ENCODE assay signal across 16 cellular contexts in the genomic region with DNA sequence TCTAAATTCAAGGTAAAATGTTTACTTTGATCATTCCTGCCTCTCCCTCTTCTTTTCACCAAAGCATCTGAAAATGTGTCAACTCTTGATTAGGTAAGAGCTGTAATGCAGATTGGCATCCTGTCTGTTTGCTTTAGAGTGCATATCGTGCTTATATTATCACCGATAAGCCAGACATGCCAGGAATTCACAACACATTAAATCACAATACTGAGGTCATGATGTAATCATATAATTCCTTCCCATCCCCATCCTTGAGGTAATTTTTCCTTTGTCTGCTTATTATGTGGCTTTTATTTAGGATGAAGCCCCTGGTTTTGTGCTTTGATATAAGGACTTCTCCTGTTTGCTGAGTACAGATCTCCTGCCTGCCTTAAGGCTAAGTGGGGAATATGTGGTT. TPM values are rescaled to one million over a fixed set of nuclear protein-coding genes. Genes with fewer than 3 reads are reported as not detected.
A peak's percentile ranks its signal among the peaks of the same experiment; 100 is the strongest.
DNase-seq lines count a peak whose midpoint lies in the region; ATAC-seq and TF ChIP-seq lines count a peak whose summit lies in the region.
"Had no signal": no experiment of that assay in that cellular context is flagged by ENCODE, and none has a peak within 500 bp of the region (broad histone marks: within the 10 kb centered on the region; RNA-seq: fewer than 3 reads in every experiment).

No MANE protein-coding gene starts in this region.

- peak overlapping the region; percentile 31 for H3K4me3 Mint-ChIP-seq in HFFc6
- H3K4me3 Mint-ChIP-seq: activated CD8-positive, alpha-beta memory T cell treated with anti-CD3 and anti-CD28 coated beads, Interleukin-2, amount 10 ng/mL, durations not matched to agents 7 days and 5 days; activated naive CD8-positive, alpha-beta T cell treated with anti-CD3 and anti-CD28 coated beads for 36 hours had no signal

- H3K4me1 ChIP-seq in ACC112 (ENCODE audit: control insufficient read depth, insufficient read depth, low read length, unreplicated experiment) (peaks cover 52% of the 10 kb centered on the region), adipocyte (ENCODE audit: control insufficient read depth, insufficient read depth, low read length) (peaks cover 27% of the 10 kb centered on the region)
- H3K4me1 ChIP-seq: pancreas had no signal

- peaks cover 69% of the 10 kb centered on the region for H3K4me1 Mint-ChIP-seq in HFFc6 (ENCODE audit: low read depth)

- peaks cover 50% of the 10 kb centered on the region for H3K36me3 ChIP-seq in ACC112 (ENCODE audit: insufficient read depth, low read length)
- H3K36me3 ChIP-seq in adipocyte (ENCODE audit: control insufficient read depth, insufficient read depth, low read length, severe bottlenecking), result peaks cover 74% of the 10 kb centered on the region

- no peak overlapping the region for H3K9ac ChIP-seq in adipocyte (ENCODE audit: low read length)

- DNase-seq in HFFc6 (peak; percentile 44), adipocyte (ENCODE audit: low read depth) (peak; percentile 34), iris pigment epithelial cell (ENCODE audit: low read depth) (peak; percentile 94), NCI-H345 treated with DMSO at 0.1 percent for 48 hours (lab: John Stamatoyannopoulos, UW; ENCODE audit: unreplicated experiment) (no peak), SIG-M5 treated with dmso at 0.1 percent for 504 hours (lab: John Stamatoyannopoulos, UW; ENCODE audit: unreplicated experiment) (no peak), NCI-H526 (lab: John Stamatoyannopoulos, UW) (no peak)
- DNase-seq: activated CD8-positive, alpha-beta memory T cell treated with anti-CD3 and anti-CD28 coated beads, Interleukin-2, amount 10 ng/mL, durations not matched to agents 7 days and 5 days; activated naive CD8-positive, alpha-beta T cell treated with anti-CD3 and anti-CD28 coated beads for 36 hours; DMS153; KBM-7; NCI-H526 treated with DMSO at 0.1 percent for 48 hours; pancreas; SHP77 treated with DMSO at 0.1 percent for 48 hours; transverse colon had no signal

- peaks cover 16% of the 10 kb centered on the region for H3K79me2 ChIP-seq in ACC112 (ENCODE audit: control insufficient read depth, insufficient read depth, low read length, unreplicated experiment)

- H3K27ac ChIP-seq in ACC112 (ENCODE audit: low read depth, low read length), result peak overlapping the region; percentile 44
- H3K27ac ChIP-seq: pancreas, transverse colon had no signal

- peak overlapping the region; percentile 71 for H3K27ac Mint-ChIP-seq in HFFc6
- H3K27ac Mint-ChIP-seq: activated CD8-positive, alpha-beta memory T cell treated with anti-CD3 and anti-CD28 coated beads, Interleukin-2, amount 10 ng/mL, durations not matched to agents 7 days and 5 days; activated naive CD8-positive, alpha-beta T cell treated with anti-CD3 and anti-CD28 coated beads for 36 hours had no signal

- H3K27me3 ChIP-seq in ACC112 (ENCODE audit: insufficient read depth, low read length), result no peaks in the 10 kb centered on the region
- H3K27me3 ChIP-seq in adipocyte (replicated peaks; ENCODE audit: control insufficient read depth, insufficient read depth, low read length), result no peaks in the 10 kb centered on the region
- H3K27me3 ChIP-seq: pancreas, transverse colon had no signal

- no peaks in the 10 kb centered on the region for H3K9me3 ChIP-seq in adipocyte (ENCODE audit: control insufficient read depth, low read length)
- H3K9me3 ChIP-seq: pancreas, transverse colon had no signal

- H2AFZ ChIP-seq in ACC112 (ENCODE audit: low read length, unreplicated experiment), result no peak overlapping the region

- no peak for TF ChIP-seq CTCF in HFFc6 (IDR thresholded peaks at IDR 0.05)

- no peak for ATAC-seq in HG02571 (IDR thresholded peaks at IDR 0.05; ENCODE audit: unreplicated experiment)
- ATAC-seq: activated CD8-positive, alpha-beta memory T cell treated with anti-CD3 and anti-CD28 coated beads, Interleukin-2, amount 10 ng/mL, durations not matched to agents 7 days and 5 days had no signal

- no peaks in the 10 kb centered on the region for H3K9me3 Mint-ChIP-seq in HFFc6
- H3K9me3 Mint-ChIP-seq: activated naive CD8-positive, alpha-beta T cell treated with anti-CD3 and anti-CD28 coated beads for 36 hours had no signal

- H3K4me3 ChIP-seq in ACC112 (ENCODE audit: low read depth, low read length) (no peak overlapping the region), adipocyte (ENCODE audit: low read length) (no peak overlapping the region)
- H3K4me3 ChIP-seq: pancreas, transverse colon had no signal

- H3K27me3 Mint-ChIP-seq in HFFc6 (ENCODE audit: insufficient read depth), result no peaks in the 10 kb centered on the region
- H3K27me3 Mint-ChIP-seq: activated CD8-positive, alpha-beta memory T cell treated with anti-CD3 and anti-CD28 coated beads, Interleukin-2, amount 10 ng/mL, durations not matched to agents 7 days and 5 days; activated naive CD8-positive, alpha-beta T cell treated with anti-CD3 and anti-CD28 coated beads for 36 hours had no signal

- peaks cover 80% of the 10 kb centered on the region for H3K36me3 Mint-ChIP-seq in HFFc6 (ENCODE audit: low read depth)

RNA-seq across cellular contexts. Expression of gene DDX47, which starts 10.2 kb away (rescaled TPM):
- 10 to 100 TPM; 87.6 to 97.3 (median 94.2) TPM for total RNA-seq in HFFc6 (2021; fragmentation: NEBNext Ultra II Directional; extraction: Animal tissue kit (Norgen Biotek cat#: 25700))

RNA-seq across cellular contexts. Expression of gene APOLD1, which starts 37.8 kb away (rescaled TPM):
- 1 to 10 TPM; 5.0 to 8.6 (median 6.6) TPM for total RNA-seq in HFFc6 (2021; fragmentation: NEBNext Ultra II Directional; extraction: Animal tissue kit (Norgen Biotek cat#: 25700))

Comparison
In these comparisons a context has a peak if more than half of its experiments do, and no peak if none do; other contexts are left out.
1. DNase-seq: peak in HFFc6 (single experiment), adipocyte (single experiment) and iris pigment epithelial cell (single experiment); none in NCI-H345 treated with DMSO at 0.1 percent for 48 hours (single experiment), SIG-M5 treated with dmso at 0.1 percent for 504 hours (single experiment) and NCI-H526 (0 of 2).